8 cellular contexts compared by ENCODE assay signal in the genomic region with DNA sequence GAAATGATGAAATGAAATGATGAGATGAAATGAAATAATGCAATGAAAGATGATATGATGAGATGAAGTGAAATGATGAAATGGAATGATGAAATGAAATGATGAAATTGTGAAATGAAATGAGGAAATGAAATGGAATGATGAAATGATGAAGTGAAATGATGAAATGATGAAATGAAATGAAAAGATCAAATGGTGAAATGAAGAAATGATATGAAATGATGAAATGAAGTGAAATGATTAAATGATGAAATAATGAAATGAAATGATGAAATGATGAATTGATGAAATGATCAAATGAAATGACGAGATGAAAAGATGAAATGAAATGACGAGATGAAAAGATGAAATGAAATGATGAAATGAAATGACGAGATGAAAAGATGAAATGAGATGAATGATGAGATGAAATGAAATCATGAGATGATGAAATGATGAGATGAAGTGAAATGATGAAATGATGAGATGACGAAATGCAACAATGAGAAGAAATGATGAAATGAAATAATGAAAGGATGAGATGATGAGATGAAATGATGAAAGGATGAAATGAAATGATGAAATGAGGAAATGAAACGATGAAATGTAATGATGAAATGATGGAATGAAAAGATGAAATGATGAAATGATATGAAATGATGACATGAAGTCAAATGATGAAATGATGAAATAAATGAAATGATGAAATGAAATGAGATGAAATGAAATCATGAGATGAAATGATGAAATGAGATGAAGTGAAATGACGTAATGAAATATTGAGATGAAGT.
DNase-seq lines count a peak whose midpoint lies in the region; ATAC-seq, FAIRE-seq and TF ChIP-seq lines count a peak whose summit lies in the region.
"Not testable (repeated sequence)": the region's sequence is repeated elsewhere in the genome, so short reads cannot be mapped to it uniquely, and the experiment has no call there.

No MANE protein-coding gene starts in this region.

- not testable (repeated sequence) for H3K4me1 ChIP-seq in small intestine (ENCODE audit: control insufficient read depth in 2 of 2, insufficient read depth in 1 of 2, low read depth in 1 of 2, low read length in 1 of 2)

- H3K36me3 Mint-ChIP-seq in CD14-positive monocyte (peaks cover 9 to 17% of the 10 kb centered on the region in 2 donors), T-cell (peaks cover 11% of the 10 kb centered on the region), chondrocyte (ENCODE audit: low read depth) (peaks cover 16% of the 10 kb centered on the region), mesothelial cell of epicardium (peaks cover 15% of the 10 kb centered on the region)
- H3K36me3 Mint-ChIP-seq in activated CD4-positive, alpha-beta memory T cell treated with anti-CD3 and anti-CD28 coated beads, Interleukin-2, amount 10 ng/mL, durations not matched to agents 7 days and 5 days (ENCODE audit: low read depth) = peaks cover 19% of the 10 kb centered on the region
- peaks cover 18% of the 10 kb centered on the region for H3K36me3 Mint-ChIP-seq in activated naive CD4-positive, alpha-beta T cell treated with anti-CD3 and anti-CD28 coated beads, Interleukin-2, amount 10 ng/mL, durations not matched to agents 7 days and 5 days

- H3K27ac Mint-ChIP-seq in CD14-positive monocyte (peak overlapping the region in 6 of 7 donors; percentile 0 to 60 (median 14)), T-cell (peak overlapping the region; percentile 3 to 81), chondrocyte (ENCODE audit: unreplicated experiment) (peak overlapping the region; percentile 65)
- H3K27ac Mint-ChIP-seq in activated CD4-positive, alpha-beta memory T cell treated with anti-CD3 and anti-CD28 coated beads, Interleukin-2, amount 10 ng/mL, durations not matched to agents 7 days and 5 days = peak overlapping the region; percentile 9
- peak overlapping the region; percentile 9 for H3K27ac Mint-ChIP-seq in activated naive CD4-positive, alpha-beta T cell treated with anti-CD3 and anti-CD28 coated beads, Interleukin-2, amount 10 ng/mL, durations not matched to agents 7 days and 5 days
- not testable (repeated sequence) for H3K27ac Mint-ChIP-seq in mesothelial cell of epicardium

- TF ChIP-seq CTCF in CD14-positive monocyte (IDR thresholded peaks at IDR 0.05); chondrocyte (IDR thresholded peaks at IDR 0.05); mesothelial cell of epicardium (IDR thresholded peaks at IDR 0.05; ENCODE audit: unreplicated experiment): not testable (repeated sequence)

- H3K27me3 Mint-ChIP-seq in CD14-positive monocyte (ENCODE audit: low read depth in 3 of 3) = peaks cover 11 to 28% (median 19%) of the 10 kb centered on the region in 3 donors
- H3K27me3 Mint-ChIP-seq in T-cell = peaks cover 0 to 11% of the 10 kb centered on the region in 2 donors
- peaks cover 19% of the 10 kb centered on the region for H3K27me3 Mint-ChIP-seq in activated CD4-positive, alpha-beta memory T cell treated with anti-CD3 and anti-CD28 coated beads, Interleukin-2, amount 10 ng/mL, durations not matched to agents 7 days and 5 days
- H3K27me3 Mint-ChIP-seq in activated naive CD4-positive, alpha-beta T cell treated with anti-CD3 and anti-CD28 coated beads, Interleukin-2, amount 10 ng/mL, durations not matched to agents 7 days and 5 days = peaks cover 39% of the 10 kb centered on the region
- not testable (repeated sequence) for H3K27me3 Mint-ChIP-seq in chondrocyte (ENCODE audit: low read depth); mesothelial cell of epicardium (ENCODE audit: low read depth)

- intact Hi-C loops in CD14-positive monocyte (cut with micrococcal nuclease) = not testable (repeated sequence)

- WGBS in small intestine, 3 donors = 81 to 89% (median 81%) methylated on average over 6 of the region's 6 CpGs

- not testable (repeated sequence) for H3K9me3 ChIP-seq in small intestine (ENCODE audit: control insufficient read depth, low read depth)

- H3K9me3 Mint-ChIP-seq in CD14-positive monocyte (peaks cover 16 to 40% (median 31%) of the 10 kb centered on the region in 7 donors), T-cell (peaks cover 15 to 16% (median 16%) of the 10 kb centered on the region in 3 donors), chondrocyte (ENCODE audit: low read depth) (peaks cover 16% of the 10 kb centered on the region), mesothelial cell of epicardium (peaks cover 15% of the 10 kb centered on the region)
- H3K9me3 Mint-ChIP-seq in activated CD4-positive, alpha-beta memory T cell treated with anti-CD3 and anti-CD28 coated beads, Interleukin-2, amount 10 ng/mL, durations not matched to agents 7 days and 5 days = peaks cover 18% of the 10 kb centered on the region
- H3K9me3 Mint-ChIP-seq in activated naive CD4-positive, alpha-beta T cell treated with anti-CD3 and anti-CD28 coated beads, Interleukin-2, amount 10 ng/mL, durations not matched to agents 7 days and 5 days = peaks cover 17% of the 10 kb centered on the region

- DNase-seq in CD14-positive monocyte (ENCODE audit: low spot score); HEK293T (ENCODE audit: extremely low spot score); T-cell; activated CD4-positive, alpha-beta memory T cell treated with anti-CD3 and anti-CD28 coated beads, Interleukin-2, amount 10 ng/mL, durations not matched to agents 7 days and 5 days; activated naive CD4-positive, alpha-beta T cell treated with anti-CD3 and anti-CD28 coated beads, Interleukin-2, amount 10 ng/mL, durations not matched to agents 7 days and 5 days; chondrocyte (ENCODE audit: low spot score); mesothelial cell of epicardium (ENCODE audit: low spot score in 2 of 2, unreplicated experiment in 2 of 2); small intestine: not testable (repeated sequence)

- not testable (repeated sequence) for H3K27ac ChIP-seq in small intestine (ENCODE audit: low read depth in 1 of 2, low read length in 1 of 2)

- ATAC-seq in T-cell (replicated peaks in 1 of 4) = not testable (repeated sequence)

- not testable (repeated sequence) for H3K4me1 Mint-ChIP-seq in CD14-positive monocyte; chondrocyte (ENCODE audit: low read depth); mesothelial cell of epicardium
- peaks cover 13 to 26% (median 24%) of the 10 kb centered on the region in 3 donors for H3K4me1 Mint-ChIP-seq in T-cell
- H3K4me1 Mint-ChIP-seq in activated CD4-positive, alpha-beta memory T cell treated with anti-CD3 and anti-CD28 coated beads, Interleukin-2, amount 10 ng/mL, durations not matched to agents 7 days and 5 days = peaks cover 21% of the 10 kb centered on the region
- H3K4me1 Mint-ChIP-seq in activated naive CD4-positive, alpha-beta T cell treated with anti-CD3 and anti-CD28 coated beads, Interleukin-2, amount 10 ng/mL, durations not matched to agents 7 days and 5 days = peaks cover 21% of the 10 kb centered on the region

- H3K27me3 ChIP-seq in small intestine (ENCODE audit: control insufficient read depth in 2 of 2, insufficient read depth in 2 of 2, low read length in 2 of 2) = not testable (repeated sequence)

- POLR2A ChIA-PET in HEK293T (lab: Yijun Ruan, JAX); T-cell (lab: Charles Lee); activated CD4-positive, alpha-beta memory T cell treated with anti-CD3 and anti-CD28 coated beads, Interleukin-2, amount 10 ng/mL, durations not matched to agents 7 days and 5 days (lab: Charles Lee): not testable (repeated sequence)

- CTCF ChIA-PET in HEK293T (lab: Yijun Ruan, JAX); T-cell (lab: Charles Lee); activated CD4-positive, alpha-beta memory T cell treated with anti-CD3 and anti-CD28 coated beads, Interleukin-2, amount 10 ng/mL, durations not matched to agents 7 days and 5 days (lab: Charles Lee); activated naive CD4-positive, alpha-beta T cell treated with anti-CD3 and anti-CD28 coated beads, Interleukin-2, amount 10 ng/mL, durations not matched to agents 7 days and 5 days (lab: Charles Lee): not testable (repeated sequence)

- peak; percentile 55 for FAIRE-seq in small intestine (lab: Jason Lieb, UNC)

- H3K4me3 Mint-ChIP-seq in CD14-positive monocyte (peak overlapping the region in 1 of 2 donors; percentile 36), T-cell (peak overlapping the region; percentile 67 to 79 (median 73)), mesothelial cell of epicardium (peak overlapping the region; percentile 64)
- H3K4me3 Mint-ChIP-seq in activated CD4-positive, alpha-beta memory T cell treated with anti-CD3 and anti-CD28 coated beads, Interleukin-2, amount 10 ng/mL, durations not matched to agents 7 days and 5 days = peak overlapping the region; percentile 49
- peak overlapping the region; percentile 55 for H3K4me3 Mint-ChIP-seq in activated naive CD4-positive, alpha-beta T cell treated with anti-CD3 and anti-CD28 coated beads, Interleukin-2, amount 10 ng/mL, durations not matched to agents 7 days and 5 days
- not testable (repeated sequence) for H3K4me3 Mint-ChIP-seq in chondrocyte (ENCODE audit: unreplicated experiment)

- not testable (repeated sequence) for H3K36me3 ChIP-seq in small intestine (ENCODE audit: control insufficient read depth in 2 of 2, insufficient read depth in 2 of 2, low read length in 2 of 2)

- not testable (repeated sequence) for H3K4me3 ChIP-seq in small intestine (ENCODE audit: low read depth in 1 of 2, low read length in 2 of 2)

TF ChIP-seq in HEK293T, 16 proteins besides CTCF, POLR2A, EP300 and RAD21:
- TF ChIP-seq TARDBP (IDR thresholded peaks at IDR 0.05) (0 out of 2 replicates have a peak, but pooled peaks have one; percentile 4), CTBP1 (IDR thresholded peaks at IDR 0.05; ENCODE audit: borderline replicate concordance) (peak; percentile 9; the same call in 1 of the 2 replicates)
